ENCODE assay signal across 8 cellular contexts in the genomic region with DNA sequence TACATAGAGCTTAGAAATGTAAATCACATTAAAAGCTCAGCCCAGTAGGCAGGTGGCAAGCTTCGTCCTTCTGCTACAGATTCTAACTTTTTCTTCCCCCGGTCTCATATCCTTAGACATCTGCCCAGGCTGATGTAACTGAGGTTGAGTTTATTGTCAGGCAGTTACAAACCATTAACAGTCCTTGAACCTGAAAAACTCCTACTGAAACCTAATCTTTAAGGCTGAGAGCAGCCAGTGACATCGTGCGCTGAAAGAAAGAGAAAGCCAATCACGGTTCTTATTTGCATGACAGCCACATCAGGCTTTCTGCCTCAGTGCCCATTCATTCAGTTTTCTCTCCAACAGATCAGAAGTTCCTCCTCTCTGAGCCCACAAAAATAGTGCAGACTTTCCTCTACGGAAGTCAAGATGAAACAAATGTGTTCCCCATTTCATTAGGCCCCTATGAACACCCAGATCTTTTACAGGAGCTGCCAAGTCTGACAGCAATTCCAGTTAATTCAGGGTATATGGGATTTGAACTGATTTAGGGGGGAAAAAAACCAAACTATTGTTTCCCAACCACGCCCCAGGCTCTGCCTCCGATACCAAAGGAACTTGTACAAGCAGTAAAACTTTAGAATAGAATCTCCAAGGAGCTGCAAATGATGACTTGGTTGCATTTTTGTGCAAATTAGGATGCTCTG. TPM values are rescaled to one million over a fixed set of nuclear protein-coding genes. Genes with fewer than 3 reads are reported as not detected.
DNase-seq lines count a peak whose midpoint lies in the region; ATAC-seq and TF ChIP-seq lines count a peak whose summit lies in the region.

A gene with protein sequence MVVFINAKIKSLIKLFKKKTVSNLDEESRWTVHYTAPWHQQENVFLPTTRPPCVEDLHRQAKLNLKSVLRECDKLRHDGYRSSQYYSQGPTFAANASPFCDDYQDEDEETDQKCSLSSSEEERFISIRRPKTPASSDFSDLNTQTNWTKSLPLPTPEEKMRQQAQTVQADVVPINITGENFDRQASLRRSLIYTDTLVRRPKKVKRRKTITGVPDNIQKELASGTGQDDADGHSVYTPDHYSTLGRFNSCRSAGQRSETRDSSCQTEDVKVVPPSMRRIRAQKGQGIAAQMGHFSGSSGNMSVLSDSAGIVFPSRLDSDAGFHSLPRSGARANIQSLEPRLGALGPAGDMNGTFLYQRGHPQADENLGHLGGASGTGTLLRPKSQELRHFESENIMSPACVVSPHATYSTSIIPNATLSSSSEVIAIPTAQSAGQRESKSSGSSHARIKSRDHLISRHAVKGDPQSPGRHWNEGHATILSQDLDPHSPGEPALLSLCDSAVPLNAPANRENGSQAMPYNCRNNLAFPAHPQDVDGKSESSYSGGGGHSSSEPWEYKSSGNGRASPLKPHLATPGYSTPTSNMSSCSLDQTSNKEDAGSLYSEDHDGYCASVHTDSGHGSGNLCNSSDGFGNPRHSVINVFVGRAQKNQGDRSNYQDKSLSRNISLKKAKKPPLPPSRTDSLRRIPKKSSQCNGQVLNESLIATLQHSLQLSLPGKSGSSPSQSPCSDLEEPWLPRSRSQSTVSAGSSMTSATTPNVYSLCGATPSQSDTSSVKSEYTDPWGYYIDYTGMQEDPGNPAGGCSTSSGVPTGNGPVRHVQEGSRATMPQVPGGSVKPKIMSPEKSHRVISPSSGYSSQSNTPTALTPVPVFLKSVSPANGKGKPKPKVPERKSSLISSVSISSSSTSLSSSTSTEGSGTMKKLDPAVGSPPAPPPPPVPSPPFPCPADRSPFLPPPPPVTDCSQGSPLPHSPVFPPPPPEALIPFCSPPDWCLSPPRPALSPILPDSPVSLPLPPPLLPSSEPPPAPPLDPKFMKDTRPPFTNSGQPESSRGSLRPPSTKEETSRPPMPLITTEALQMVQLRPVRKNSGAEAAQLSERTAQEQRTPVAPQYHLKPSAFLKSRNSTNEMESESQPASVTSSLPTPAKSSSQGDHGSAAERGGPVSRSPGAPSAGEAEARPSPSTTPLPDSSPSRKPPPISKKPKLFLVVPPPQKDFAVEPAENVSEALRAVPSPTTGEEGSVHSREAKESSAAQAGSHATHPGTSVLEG (N-terminal part only) (minus strand): TSS at position 192 of the 689 bp plus-strand sequence. CDS start 204 bp downstream, outside the sequence.

- H3K4me1 ChIP-seq in duodenal mucosa (ENCODE audit: control insufficient read depth in 1 of 2, insufficient read depth in 2 of 2, low read length in 2 of 2) (peaks cover 25 to 38% of the 10 kb centered on the region in 2 donors), mesendoderm (ENCODE audit: control insufficient read depth, low read depth, low read length) (peaks cover 5% of the 10 kb centered on the region), uterus (no peaks in the 10 kb centered on the region)

- DNase-seq in GM03348 (ENCODE audit: low spot score) (peak; percentile 50), LHCN-M2 (ENCODE audit: low read depth) (no peak), mesendoderm (peak; percentile 81), uterus (no peak), middle frontal gyrus (ENCODE audit: extremely low spot score, low spot score) (no peak), NCI-H2081 (lab: John Stamatoyannopoulos, UW) (no peak)

- no peaks in the 10 kb centered on the region for H3K27me3 ChIP-seq in duodenal mucosa (ENCODE audit: control insufficient read depth in 1 of 2, insufficient read depth in 2 of 2, low read length in 2 of 2)
- H3K27me3 ChIP-seq in mesendoderm (ENCODE audit: insufficient read depth, low read length, poor library complexity), result no peaks in the 10 kb centered on the region
- no peaks in the 10 kb centered on the region for H3K27me3 ChIP-seq in uterus

- H2AK5ac ChIP-seq in mesendoderm (ENCODE audit: low read length), result no peak within 1 kb of the TSS

- H3K23ac ChIP-seq in mesendoderm (ENCODE audit: low read length), result no peak within 1 kb of the TSS

- peak within 1 kb of the TSS; percentile 65 for H3K56ac ChIP-seq in mesendoderm (ENCODE audit: low read length)

- no CpG with 5 or more reads among the region's 8 CpGs for WGBS in mesendoderm (ENCODE audit: extremely low coverage, insufficient coverage, low lambda C conversion rate)

- H2BK15ac ChIP-seq in mesendoderm (replicated peaks; ENCODE audit: low read depth), result no peak within 1 kb of the TSS

- no peak for TF ChIP-seq CTCF in uterus (IDR thresholded peaks at IDR 0.05)

- H2BK5ac ChIP-seq in mesendoderm (ENCODE audit: low read length), result no peak within 1 kb of the TSS

- H4K8ac ChIP-seq in mesendoderm (ENCODE audit: low read depth, low read length), result no peak within 1 kb of the TSS

- H3K27ac ChIP-seq in duodenal mucosa (ENCODE audit: low read depth, low read length) (peak within 1 kb of the TSS; percentile 60), mesendoderm (ENCODE audit: low read depth, low read length) (peak within 1 kb of the TSS; percentile 64), uterus (no peak within 1 kb of the TSS)

- peak within 1 kb of the TSS; percentile 58 to 74 for H3K9ac ChIP-seq in duodenal mucosa (ENCODE audit: low read depth in 1 of 2, low read length in 2 of 2)
- peak within 1 kb of the TSS; percentile 36 for H3K9ac ChIP-seq in mesendoderm (ENCODE audit: low read length)

- intact Hi-C loops in uterus (cut with DNase I; ENCODE audit: low total_unique reads), result no loop called here

- no peak for TF ChIP-seq POLR2A in uterus (IDR thresholded peaks at IDR 0.05)

- H2BK120ac ChIP-seq in mesendoderm (ENCODE audit: low read depth, low read length), result no peak within 1 kb of the TSS

- H3K18ac ChIP-seq in mesendoderm (ENCODE audit: low read length), result peak within 1 kb of the TSS; percentile 90

- H3K79me2 ChIP-seq in mesendoderm (ENCODE audit: control insufficient read depth, insufficient read depth, low read length), result peaks cover 13% of the 10 kb centered on the region

- peak; percentile 90 for ATAC-seq in GM21786 (IDR thresholded peaks at IDR 0.05; ENCODE audit: unreplicated experiment)

- H3K79me1 ChIP-seq in mesendoderm (ENCODE audit: low read length), result peaks cover 2% of the 10 kb centered on the region

- H3K4me2 ChIP-seq in mesendoderm (ENCODE audit: low read length), result peak within 1 kb of the TSS; percentile 41

- H3K4me3 ChIP-seq in duodenal mucosa (ENCODE audit: low read depth in 1 of 2, low read length in 2 of 2), result peak within 1 kb of the TSS; percentile 71 to 80
- H3K4me3 ChIP-seq in mesendoderm (ENCODE audit: low read length), result no peak within 1 kb of the TSS
- H3K4me3 ChIP-seq in uterus, result no peak within 1 kb of the TSS

- no peak within 1 kb of the TSS for H3K4ac ChIP-seq in mesendoderm (ENCODE audit: low read depth, low read length)

- no peak within 1 kb of the TSS for H4K5ac ChIP-seq in mesendoderm (ENCODE audit: low read length)

- peaks cover 3 to 5% of the 10 kb centered on the region in 2 donors for H3K36me3 ChIP-seq in duodenal mucosa (ENCODE audit: control insufficient read depth in 1 of 2, insufficient read depth in 2 of 2, low read length in 2 of 2)
- no peaks in the 10 kb centered on the region for H3K36me3 ChIP-seq in mesendoderm (ENCODE audit: control insufficient read depth, insufficient read depth, low read length)
- no peaks in the 10 kb centered on the region for H3K36me3 ChIP-seq in uterus

- H3K9me3 ChIP-seq in duodenal mucosa (ENCODE audit: control insufficient read depth in 1 of 2, low read length in 2 of 2) (no peaks in the 10 kb centered on the region), uterus (no peaks in the 10 kb centered on the region)

RNA-seq across cellular contexts. Expression of the gene that starts here (rescaled TPM):
- total RNA-seq in LHCN-M2 (2014; rRNA removed) (12.4 and 21.4 TPM in 2 replicates), uterus (10 to 100 TPM in 1 of 4 donors, 1 to 10 TPM in 3; 2.8 to 30.9 (median 7.9) TPM)
- polyA plus RNA-seq in LHCN-M2 (2012), result 3.9 TPM
- polyA plus RNA-seq in mesendoderm (2013, experiment 1 of 2), result 23.1 TPM
- polyA plus RNA-seq in mesendoderm (2013, experiment 2 of 2), result 23.1 TPM

Comparison
In these comparisons a context has a peak if more than half of its experiments do, and no peak if none do; other contexts are left out.
1. DNase-seq: peak in GM03348 (single experiment) and mesendoderm (single experiment); none in LHCN-M2 (single experiment), uterus (0 of 2), middle frontal gyrus (single experiment) and NCI-H2081 (0 of 2).
2. H3K27ac ChIP-seq: peak in duodenal mucosa (single experiment) and mesendoderm (single experiment); none in uterus (0 of 2).
3. H3K4me3 ChIP-seq: peak in duodenal mucosa (2 of 2); none in mesendoderm (single experiment) and uterus (0 of 2).